16 cellular contexts compared by ENCODE assay signal in the genomic region with DNA sequence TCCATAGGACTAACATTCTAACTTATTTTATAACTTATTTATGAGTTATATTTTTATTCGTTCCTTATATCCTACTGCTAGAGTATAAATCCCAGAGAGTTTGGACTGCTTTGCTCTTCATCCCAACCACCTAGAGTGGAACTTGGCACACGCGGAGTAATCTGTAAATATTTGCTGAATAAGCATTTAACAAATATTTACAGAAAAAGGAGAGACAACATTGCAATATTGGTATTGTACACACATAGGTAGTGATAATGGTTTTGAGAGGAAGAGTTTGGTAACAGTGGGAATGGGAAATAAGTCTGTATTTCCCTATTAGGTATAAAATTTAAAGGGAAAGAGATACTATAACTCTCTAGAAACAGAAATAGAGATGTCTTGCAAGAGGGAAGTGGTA.
A peak's percentile ranks its signal among the peaks of the same experiment; 100 is the strongest.
DNase-seq lines count a peak whose midpoint lies in the region; ATAC-seq, FAIRE-seq and TF ChIP-seq lines count a peak whose summit lies in the region.
"Had no signal": no experiment of that assay in that cellular context is flagged by ENCODE, and none has a peak within 500 bp of the region (broad histone marks: within the 10 kb centered on the region; RNA-seq: fewer than 3 reads in every experiment).

No MANE protein-coding gene starts in this region.

- H3K27ac ChIP-seq in A549 (no peak overlapping the region), K562 (ENCODE audit: extremely low read depth, low read depth, low read length) (no peak overlapping the region), right lobe of liver (peak overlapping the region in 1 of 3 donors; percentile 26), uterus (no peak overlapping the region), right cardiac atrium (ENCODE audit: low read length) (no peak overlapping the region)
- H3K27ac ChIP-seq: C4-2B had no signal

- no peak for TF ChIP-seq EP300 in A549 (IDR thresholded peaks at IDR 0.05)
- TF ChIP-seq EP300 in K562 (IDR thresholded peaks at IDR 0.05; ENCODE audit: low read length) = no peak

- H3K36me3 Mint-ChIP-seq in activated T-cell treated with anti-CD3 and anti-CD28 coated beads, Interleukin-2, amount 50 U/mL, for 72 hours (ENCODE audit: insufficient read depth in 2 of 2) = peaks cover 0 to 1% of the 10 kb centered on the region in 2 donors
- H3K36me3 Mint-ChIP-seq: CD4-positive, alpha-beta memory T cell had no signal

- BruUV-seq in K562 (replicated peaks; lab: Mats Ljungman, UMichigan) = no TSS peak

- CTCF ChIA-PET in A549 (lab: Yijun Ruan, JAX) (no interaction called here), K562 (lab: Yijun Ruan, JAX; ENCODE audit: low intra/inter-chr PET ratio) (no interaction called here)

- H3K27ac Mint-ChIP-seq in activated T-cell treated with anti-CD3 and anti-CD28 coated beads, Interleukin-2, amount 50 U/mL, for 72 hours = no peak overlapping the region
- H3K27ac Mint-ChIP-seq: CD4-positive, alpha-beta memory T cell; GM23338; H9 had no signal

- H4K20me1 ChIP-seq in K562 (replicated peaks; ENCODE audit: control insufficient read depth, insufficient read depth, low read length) = no peaks in the 10 kb centered on the region

- H3K4me2 ChIP-seq in A549 (no peak overlapping the region), K562 (ENCODE audit: insufficient read depth, low read length) (no peak overlapping the region)
- H3K4me2 ChIP-seq: GM23338 had no signal

- WGBS in A549 (ENCODE audit: missing lambda C conversion rate) = 62% methylated on average over 3 of the region's 3 CpGs
- 9% methylated on average over 3 of the region's 3 CpGs for WGBS in K562 (ENCODE audit: insufficient coverage, low coverage, missing lambda C conversion rate)
- WGBS in right lobe of liver (ENCODE audit: insufficient coverage, low coverage, low lambda C conversion rate, missing lambda C conversion rate) = 27% methylated on average over 3 of the region's 3 CpGs
- 89% methylated on average over 3 of the region's 3 CpGs for WGBS in right cardiac atrium

- DNase-seq in A549 (ENCODE audit: low read depth in 1 of 2, low spot score in 1 of 2) = no peak
- peak; percentile 78 for DNase-seq in LNCaP clone FGC (ENCODE audit: low read depth)
- no peak for DNase-seq in K562 (ENCODE audit: extremely low read depth in 1 of 4, low spot score in 3 of 4)
- DNase-seq in right lobe of liver = peak in 2 of 3 donors; percentile 52 to 56
- DNase-seq in uterus = no peak
- DNase-seq in activated T-cell treated with anti-CD3 and anti-CD28 coated beads, Interleukin-2, amount 50 U/mL, for 72 hours = no peak
- DNase-seq in right cardiac atrium = no peak
- DNase-seq: BE2C; CD4-positive, alpha-beta memory T cell; DMS153; GF-D8; H9; Karpas-422 had no signal

- H3K27me3 Mint-ChIP-seq in activated T-cell treated with anti-CD3 and anti-CD28 coated beads, Interleukin-2, amount 50 U/mL, for 72 hours (ENCODE audit: low read depth) = no peaks in the 10 kb centered on the region

- H3K4me1 Mint-ChIP-seq in activated T-cell treated with anti-CD3 and anti-CD28 coated beads, Interleukin-2, amount 50 U/mL, for 72 hours (ENCODE audit: low read depth) = no peaks in the 10 kb centered on the region
- H3K4me1 Mint-ChIP-seq: GM23338 had no signal

- in situ Hi-C loops in K562 (cut with MboI) = no loop called here

- intact Hi-C loops in K562 (cut with micrococcal nuclease) (no loop called here), right lobe of liver (cut with DNase I) (no loop called here), uterus (cut with DNase I; ENCODE audit: low total_unique reads) (no loop called here), right cardiac atrium (cut with DNase I) (no loop called here)

- H3K36me3 ChIP-seq in K562 (ENCODE audit: control insufficient read depth, insufficient read depth, low read length) (no peaks in the 10 kb centered on the region), right lobe of liver (no peaks in the 10 kb centered on the region), uterus (no peaks in the 10 kb centered on the region)
- H3K36me3 ChIP-seq: BE2C had no signal

- no peak overlapping the region for H2AFZ ChIP-seq in K562 (ENCODE audit: low read depth, low read length)
- H2AFZ ChIP-seq: GM23338 had no signal

- no peak for TF ChIP-seq POLR2A in A549 (IDR thresholded peaks at IDR 0.05; ENCODE audit: low read length)
- no peak for TF ChIP-seq POLR2A in K562 (conservative IDR thresholded peaks at IDR 0.05)
- no peak for TF ChIP-seq POLR2A in right lobe of liver (IDR thresholded peaks at IDR 0.05)
- no peak for TF ChIP-seq POLR2A in uterus (IDR thresholded peaks at IDR 0.05)

- TF ChIP-seq CTCF in A549 (IDR thresholded peaks at IDR 0.05) (no peak), LNCaP clone FGC (IDR thresholded peaks at IDR 0.05; ENCODE audit: control insufficient read depth, extremely low read depth, insufficient read depth) (no peak), K562 (IDR thresholded peaks at IDR 0.05 in 2 of 3, conservative IDR thresholded peaks at IDR 0.05 in 1 of 3; ENCODE audit: insufficient read depth in 2 of 3, low read depth in 1 of 3, low read length in 3 of 3) (no peak), right lobe of liver (IDR thresholded peaks at IDR 0.05) (no peak), uterus (IDR thresholded peaks at IDR 0.05) (no peak)

- no peak overlapping the region for H3K4me3 ChIP-seq in A549
- H3K4me3 ChIP-seq in LNCaP clone FGC (ENCODE audit: low read depth, low read length) = no peak overlapping the region
- H3K4me3 ChIP-seq in K562 = no peak overlapping the region
- H3K4me3 ChIP-seq in right lobe of liver = no peak overlapping the region
- no peak overlapping the region for H3K4me3 ChIP-seq in uterus
- H3K4me3 ChIP-seq in right cardiac atrium (ENCODE audit: low read length) = no peak overlapping the region
- H3K4me3 ChIP-seq: GM23338 had no signal

- H3K4me1 ChIP-seq in A549 = no peaks in the 10 kb centered on the region
- H3K4me1 ChIP-seq in K562 (replicated peaks in 1 of 2; ENCODE audit: control insufficient read depth in 2 of 2, insufficient read depth in 2 of 2, low read length in 2 of 2) = peaks cover 0 to 3% of the 10 kb centered on the region in 2 experiments; a peak in 1 of 5 replicates
- peaks cover 0 to 30% (median 9%) of the 10 kb centered on the region in 4 donors for H3K4me1 ChIP-seq in right lobe of liver
- no peaks in the 10 kb centered on the region for H3K4me1 ChIP-seq in uterus
- no peaks in the 10 kb centered on the region for H3K4me1 ChIP-seq in right cardiac atrium (ENCODE audit: control insufficient read depth, insufficient read depth, low read length)
- H3K4me1 ChIP-seq: BE2C had no signal

- TF ChIP-seq RAD21 in A549 (conservative IDR thresholded peaks at IDR 0.05 in 1 of 2, IDR thresholded peaks at IDR 0.05 in 1 of 2) = no peak
- TF ChIP-seq RAD21 in K562 (CRISPR knock-in tag; conservative IDR thresholded peaks at IDR 0.05 in 1 of 2, IDR thresholded peaks at IDR 0.05 in 1 of 2) = no peak

- H3K9me3 ChIP-seq in A549 = no peaks in the 10 kb centered on the region
- H3K9me3 ChIP-seq in K562 (replicated peaks; ENCODE audit: control insufficient read depth, insufficient read depth, low read depth, low read length) = peaks cover 4% of the 10 kb centered on the region; the same call in 1 of the 2 replicates
- no peaks in the 10 kb centered on the region for H3K9me3 ChIP-seq in right lobe of liver
- H3K9me3 ChIP-seq in uterus = no peaks in the 10 kb centered on the region
- no peaks in the 10 kb centered on the region for H3K9me3 ChIP-seq in right cardiac atrium (ENCODE audit: control insufficient read depth, low read length)
- H3K9me3 ChIP-seq: BE2C had no signal

- no peak overlapping the region for H3K9ac ChIP-seq in K562 (ENCODE audit: insufficient read depth in 1 of 2, low read depth in 2 of 2, low read length in 2 of 2)

- peaks cover 0 to 3% of the 10 kb centered on the region in 2 donors for H3K9me3 Mint-ChIP-seq in activated T-cell treated with anti-CD3 and anti-CD28 coated beads, Interleukin-2, amount 50 U/mL, for 72 hours

- ATAC-seq in A549 (no peak), K562 (no peak), right lobe of liver (peak; percentile 70 to 86 (median 72)), right cardiac atrium (no peak)
- no peak for ATAC-seq in activated T-cell treated with anti-CD3 and anti-CD28 coated beads, Interleukin-2, amount 50 U/mL, for 72 hours (replicated peaks in 1 of 2)
- ATAC-seq: GM23338 had no signal

- POLR2A ChIA-PET in A549 (lab: Yijun Ruan, JAX) (no interaction called here), K562 (lab: Yijun Ruan, JAX) (no interaction called here)

- no peak overlapping the region for H3K4me3 Mint-ChIP-seq in activated T-cell treated with anti-CD3 and anti-CD28 coated beads, Interleukin-2, amount 50 U/mL, for 72 hours
- H3K4me3 Mint-ChIP-seq: CD4-positive, alpha-beta memory T cell; GM23338; H9 had no signal

- no peaks in the 10 kb centered on the region for H3K27me3 ChIP-seq in K562 (ENCODE audit: control insufficient read depth in 2 of 2, insufficient read depth in 2 of 2, low read length in 2 of 2)
- H3K27me3 ChIP-seq in right lobe of liver = no peaks in the 10 kb centered on the region
- H3K27me3 ChIP-seq in uterus = no peaks in the 10 kb centered on the region
- H3K27me3 ChIP-seq in right cardiac atrium (ENCODE audit: control insufficient read depth, insufficient read depth) = no peaks in the 10 kb centered on the region
- H3K27me3 ChIP-seq: BE2C had no signal

- H3K79me2 ChIP-seq in K562 (ENCODE audit: control insufficient read depth, insufficient read depth, low read length) = no peaks in the 10 kb centered on the region

- H3K9me1 ChIP-seq in K562 (ENCODE audit: control insufficient read depth, insufficient read depth, low read length) = no peaks in the 10 kb centered on the region

- FAIRE-seq in A549 (lab: Jason Lieb, UNC) (no peak), K562 (lab: Jason Lieb, UNC) (no peak)
- FAIRE-seq: D721Med had no signal

TF ChIP-seq in A549, 52 proteins besides CTCF, POLR2A, EP300 and RAD21:
- TF ChIP-seq HEYL (CRISPR knock-in tag; IDR thresholded peaks at IDR 0.05) = no peak
- TF ChIP-seq MAFK (IDR thresholded peaks at IDR 0.05; ENCODE audit: partially characterized antibody) = peak; percentile 91

TF ChIP-seq in K562, 482 proteins besides CTCF, POLR2A, EP300 and RAD21 (continues in another document):
- TF ChIP-seq MAFK (IDR thresholded peaks at IDR 0.05; ENCODE audit: low read length) (peak; percentile 97), U2AF2 (optimal IDR thresholded peaks at IDR 0.05; ENCODE audit: low read depth, low read length) (no peak), RFX5 (IDR thresholded peaks at IDR 0.05; ENCODE audit: low read depth, low read length) (no peak), HDAC8 (tag; IDR thresholded peaks at IDR 0.05) (no peak), MAFF (IDR thresholded peaks at IDR 0.05; ENCODE audit: low read length) (peak; percentile 98), CREM (IDR thresholded peaks at IDR 0.05; ENCODE audit: low read depth) (no peak), ZNF316 (IDR thresholded peaks at IDR 0.05) (peak; percentile 97), ELF2 (CRISPR knock-in tag; IDR thresholded peaks at IDR 0.05) (no peak), PHTF2 (CRISPR knock-in tag; IDR thresholded peaks at IDR 0.05) (no peak), OTX1 (CRISPR knock-in tag; IDR thresholded peaks at IDR 0.05) (no peak), GTF2F1 (IDR thresholded peaks at IDR 0.05; ENCODE audit: low read depth, low read length) (no peak), CCNT2 (IDR thresholded peaks at IDR 0.05; ENCODE audit: borderline replicate concordance, extremely low read depth, insufficient read length, low read depth, low read length) (no peak), MAFG (tag; conservative IDR thresholded peaks at IDR 0.05) (peak; percentile 89)

Comparison
In these comparisons a context has a peak if more than half of its experiments do, and no peak if none do; other contexts are left out.
1. ATAC-seq: peak in right lobe of liver (4 of 4); none in A549 (0 of 2), K562 (single experiment), activated T-cell treated with anti-CD3 and anti-CD28 coated beads, Interleukin-2, amount 50 U/mL, for 72 hours (0 of 2) and right cardiac atrium (0 of 2).
2. DNase-seq: peak in LNCaP clone FGC (single experiment) and right lobe of liver (2 of 3); none in A549 (0 of 2), K562 (0 of 4), uterus (0 of 2), activated T-cell treated with anti-CD3 and anti-CD28 coated beads, Interleukin-2, amount 50 U/mL, for 72 hours (0 of 2) and right cardiac atrium (0 of 3).